ENCODE assay signal across 29 cellular contexts in genomic region chr14:102565959-102566358, GRCh38. TPM values are rescaled to one million over a fixed set of nuclear protein-coding genes. Genes with fewer than 3 reads are reported as not detected.
A peak's percentile ranks its signal among the peaks of the same experiment; 100 is the strongest.
DNase-seq lines count a peak whose midpoint lies in the region; ATAC-seq and TF ChIP-seq lines count a peak whose summit lies in the region.
"Had no signal": no experiment of that assay in that cellular context is flagged by ENCODE, and none has a peak within 500 bp of the region (broad histone marks: within the 10 kb centered on the region; RNA-seq: fewer than 3 reads in every experiment).

No MANE protein-coding gene starts in this region.

- peak overlapping the region in 2 of 4 donors; percentile 3 to 66 for H3K4me3 Mint-ChIP-seq in IgD-negative memory B cell
- H3K4me3 Mint-ChIP-seq in activated CD4-positive, alpha-beta T cell treated with anti-CD3 and anti-CD28 coated beads, Interleukin-2, amount 10 ng/mL, durations not matched to agents 24 days and 14 days: no peak overlapping the region
- H3K4me3 Mint-ChIP-seq: activated CD8-positive, alpha-beta T cell treated with anti-CD3 and anti-CD28 coated beads for 36 hours; activated naive CD8-positive, alpha-beta T cell treated with anti-CD3 and anti-CD28 coated beads, Interleukin-2, amount 50 U/mL, for 24 hours; CD4-positive, CD25-positive, alpha-beta regulatory T cell; naive thymus-derived CD8-positive, alpha-beta T cell had no signal

- peak; percentile 42 for ATAC-seq in GM21529 (IDR thresholded peaks at IDR 0.05; ENCODE audit: unreplicated experiment)
- ATAC-seq: activated CD8-positive, alpha-beta T cell treated with anti-CD3 and anti-CD28 coated beads for 36 hours; activated naive CD8-positive, alpha-beta T cell treated with anti-CD3 and anti-CD28 coated beads, Interleukin-2, amount 50 U/mL, for 24 hours; naive thymus-derived CD8-positive, alpha-beta T cell; SK-N-SH treated with all-trans-retinoic acid at 6 μM for 48 hours; stimulated activated naive CD8-positive, alpha-beta T cell treated with anti-CD3 and anti-CD28 coated beads, Interleukin-15, Interleukin-2, amounts not matched to agents 100 U/mL and 50 U/mL, for 24 hours had no signal

- H3K4me3 ChIP-seq in GM12865 (ENCODE audit: low read depth, low read length) (no peak overlapping the region), neutrophil (ENCODE audit: low read depth in 1 of 2, low read length in 1 of 2) (peak overlapping the region in 1 of 2 experiments; percentile 24)
- H3K4me3 ChIP-seq: dorsolateral prefrontal cortex, HAP-1, ovary, thoracic aorta, uterus had no signal

- peaks cover 50 to 51% of the 10 kb centered on the region in 2 experiments for H3K4me1 ChIP-seq in neutrophil (ENCODE audit: control insufficient read depth in 1 of 2, insufficient read depth in 1 of 2, low read depth in 1 of 2, low read length in 1 of 2)
- H3K4me1 ChIP-seq: uterus had no signal

- no peaks in the 10 kb centered on the region for H3K9me3 ChIP-seq in neutrophil
- H3K9me3 ChIP-seq: ovary, thoracic aorta, uterus had no signal

- DNase-seq in GM12865 (ENCODE audit: low read depth): peak; percentile 28
- no peak for DNase-seq in NCI-H510A (lab: John Stamatoyannopoulos, UW)
- no peak for DNase-seq in activated CD4-positive, alpha-beta T cell treated with anti-CD3 and anti-CD28 coated beads, Interleukin-2, amount 10 ng/mL, durations not matched to agents 24 days and 14 days
- DNase-seq in NCI-H2196 (lab: John Stamatoyannopoulos, UW; ENCODE audit: unreplicated experiment): no peak
- DNase-seq: activated CD8-positive, alpha-beta T cell treated with anti-CD3 and anti-CD28 coated beads for 36 hours; activated effector memory CD4-positive, alpha-beta T cell treated with anti-CD3 and anti-CD28 coated beads, Interleukin-2, amount 50 U/mL, for 16 hours; activated naive CD8-positive, alpha-beta T cell treated with anti-CD3 and anti-CD28 coated beads, Interleukin-2, amount 50 U/mL, for 24 hours; CD4-positive, CD25-positive, alpha-beta regulatory T cell; cerebellar nuclear complex; dorsolateral prefrontal cortex; EL; islet precursor cell; naive thymus-derived CD8-positive, alpha-beta T cell; NCI-H1694; NCI-H2171 treated with DMSO at 0.1 percent for 48 hours; NCI-H774; OCI-M1; ovary; stimulated activated CD4-positive, alpha-beta T cell treated with anti-CD3 and anti-CD28 coated beads, Interleukin-12 subunit alpha, Interleukin-12 subunit beta, amount 100 ng/mL, for 4 hours; stimulated activated CD4-positive, alpha-beta T cell treated with anti-CD3 and anti-CD28 coated beads, Interleukin-4, amount 100 ng/mL, for 24 hours; stimulated activated naive CD8-positive, alpha-beta T cell treated with anti-CD3 and anti-CD28 coated beads, Interleukin-15, Interleukin-2, amounts not matched to agents 100 U/mL and 50 U/mL, for 24 hours; uterus had no signal

- H3K9me3 Mint-ChIP-seq in IgD-negative memory B cell: no peaks in the 10 kb centered on the region
- H3K9me3 Mint-ChIP-seq in activated CD4-positive, alpha-beta T cell treated with anti-CD3 and anti-CD28 coated beads, Interleukin-2, amount 10 ng/mL, durations not matched to agents 24 days and 14 days: no peaks in the 10 kb centered on the region
- H3K9me3 Mint-ChIP-seq: activated CD8-positive, alpha-beta T cell treated with anti-CD3 and anti-CD28 coated beads for 36 hours; activated naive CD8-positive, alpha-beta T cell treated with anti-CD3 and anti-CD28 coated beads, Interleukin-2, amount 50 U/mL, for 24 hours; naive thymus-derived CD8-positive, alpha-beta T cell had no signal

- H3K27me3 Mint-ChIP-seq in IgD-negative memory B cell: no peaks in the 10 kb centered on the region
- no peaks in the 10 kb centered on the region for H3K27me3 Mint-ChIP-seq in activated CD4-positive, alpha-beta T cell treated with anti-CD3 and anti-CD28 coated beads, Interleukin-2, amount 10 ng/mL, durations not matched to agents 24 days and 14 days
- H3K27me3 Mint-ChIP-seq: activated CD8-positive, alpha-beta T cell treated with anti-CD3 and anti-CD28 coated beads for 36 hours; activated naive CD8-positive, alpha-beta T cell treated with anti-CD3 and anti-CD28 coated beads, Interleukin-2, amount 50 U/mL, for 24 hours; naive thymus-derived CD8-positive, alpha-beta T cell had no signal

- peaks cover 13 to 15% (median 15%) of the 10 kb centered on the region in 3 donors for H3K4me1 Mint-ChIP-seq in IgD-negative memory B cell
- H3K4me1 Mint-ChIP-seq in activated CD4-positive, alpha-beta T cell treated with anti-CD3 and anti-CD28 coated beads, Interleukin-2, amount 10 ng/mL, durations not matched to agents 24 days and 14 days: peaks cover 17% of the 10 kb centered on the region

- no peaks in the 10 kb centered on the region for H3K36me3 ChIP-seq in neutrophil
- H3K36me3 ChIP-seq: HAP-1, ovary, thoracic aorta, uterus had no signal

- peak overlapping the region; percentile 80 for H3K27ac ChIP-seq in neutrophil
- H3K27ac ChIP-seq: dorsolateral prefrontal cortex, KMS-11, ovary, thoracic aorta, uterus had no signal

- TF ChIP-seq CTCF in GM12865 (IDR thresholded peaks at IDR 0.05; ENCODE audit: insufficient read depth, low read depth, low read length, missing control alignments) (no peak), neutrophil (IDR thresholded peaks at IDR 0.05) (no peak)

- H3K27ac Mint-ChIP-seq in IgD-negative memory B cell: peak overlapping the region in 2 of 3 donors; percentile 28 to 88
- no peak overlapping the region for H3K27ac Mint-ChIP-seq in activated CD4-positive, alpha-beta T cell treated with anti-CD3 and anti-CD28 coated beads, Interleukin-2, amount 10 ng/mL, durations not matched to agents 24 days and 14 days
- H3K27ac Mint-ChIP-seq: activated CD8-positive, alpha-beta T cell treated with anti-CD3 and anti-CD28 coated beads for 36 hours; activated naive CD8-positive, alpha-beta T cell treated with anti-CD3 and anti-CD28 coated beads, Interleukin-2, amount 50 U/mL, for 24 hours; CD4-positive, CD25-positive, alpha-beta regulatory T cell had no signal

- no peaks in the 10 kb centered on the region for H3K27me3 ChIP-seq in neutrophil
- H3K27me3 ChIP-seq: dorsolateral prefrontal cortex, ovary, uterus had no signal

- intact Hi-C loops in activated CD4-positive, alpha-beta T cell treated with anti-CD3 and anti-CD28 coated beads, Interleukin-2, amount 10 ng/mL, durations not matched to agents 24 days and 14 days (cut with micrococcal nuclease): no loop called here

- no peaks in the 10 kb centered on the region for H3K36me3 Mint-ChIP-seq in IgD-negative memory B cell
- H3K36me3 Mint-ChIP-seq in activated CD4-positive, alpha-beta T cell treated with anti-CD3 and anti-CD28 coated beads, Interleukin-2, amount 10 ng/mL, durations not matched to agents 24 days and 14 days (ENCODE audit: low read depth): no peaks in the 10 kb centered on the region
- H3K36me3 Mint-ChIP-seq: CD4-positive, CD25-positive, alpha-beta regulatory T cell; naive thymus-derived CD8-positive, alpha-beta T cell had no signal

RNA-seq across cellular contexts. Expression of gene RCOR1, which starts 26.5 kb away (rescaled TPM):
- 1.2 TPM for polyA plus RNA-seq in IgD-negative memory B cell
- total RNA-seq in activated CD4-positive, alpha-beta T cell treated with anti-CD3 and anti-CD28 coated beads, Interleukin-2, amount 10 ng/mL, durations not matched to agents 24 days and 14 days: 21.8 and 24.0 TPM in 2 replicates

RNA-seq across cellular contexts. Expression of gene ANKRD9, which starts 56.4 kb away (rescaled TPM):
- polyA plus RNA-seq in IgD-negative memory B cell: 0.93 TPM
- total RNA-seq in activated CD4-positive, alpha-beta T cell treated with anti-CD3 and anti-CD28 coated beads, Interleukin-2, amount 10 ng/mL, durations not matched to agents 24 days and 14 days: 14.6 and 16.5 TPM in 2 replicates
